In the genomic region with DNA sequence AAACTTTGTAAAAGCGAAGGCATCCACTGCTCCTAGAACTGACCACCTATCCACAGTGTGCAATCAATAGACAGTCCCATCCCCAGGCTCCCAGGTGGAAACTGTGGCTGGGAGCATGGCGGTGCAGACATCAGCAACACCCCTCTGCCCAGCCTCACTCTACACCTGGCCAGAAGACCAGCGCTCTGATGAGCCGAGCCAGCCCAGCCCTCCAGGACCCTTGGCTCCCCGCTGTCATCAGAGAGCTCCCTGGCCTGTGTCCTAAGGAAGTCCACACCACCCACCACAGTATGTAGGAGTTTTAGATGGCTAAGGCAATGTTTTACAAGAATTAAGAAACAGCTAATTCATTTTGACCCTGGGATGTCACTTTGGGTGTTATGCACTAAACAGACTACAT, we compare ENCODE assay signal across 18 cellular contexts.
DNase-seq lines count a peak whose midpoint lies in the region; ATAC-seq, FAIRE-seq and TF ChIP-seq lines count a peak whose summit lies in the region.
"Had no signal": no experiment of that assay in that cellular context is flagged by ENCODE, and none has a peak within 500 bp of the region (broad histone marks: within the 10 kb centered on the region; RNA-seq: fewer than 3 reads in every experiment).

No MANE protein-coding gene starts in this region.

- peaks cover 15 to 20% of the 10 kb centered on the region in 2 donors for H3K36me3 ChIP-seq in small intestine (ENCODE audit: control insufficient read depth in 2 of 2, insufficient read depth in 2 of 2, low read length in 2 of 2)
- H3K36me3 ChIP-seq in neuronal stem cell (replicated peaks in 1 of 2; ENCODE audit: control insufficient read depth in 2 of 2, insufficient read depth in 2 of 2, low read length in 2 of 2) = peaks cover 10 to 81% of the 10 kb centered on the region in 2 donors

- H2BK5ac ChIP-seq in neuronal stem cell (ENCODE audit: low read length) = no peak overlapping the region

- H4K8ac ChIP-seq in neuronal stem cell (ENCODE audit: low read depth, low read length) = no peak overlapping the region

- H2AK5ac ChIP-seq in neuronal stem cell (ENCODE audit: low read depth, low read length) = no peak overlapping the region

- no peak for FAIRE-seq in small intestine (lab: Jason Lieb, UNC)
- FAIRE-seq: G401.6, GM12892, H1 had no signal

- no peak overlapping the region for H3K14ac ChIP-seq in neuronal stem cell (ENCODE audit: low read length)

- H3K9me3 ChIP-seq in CD4-positive, alpha-beta T cell (ENCODE audit: control insufficient read depth, low read length) = no peaks in the 10 kb centered on the region
- H3K9me3 ChIP-seq in small intestine (ENCODE audit: control insufficient read depth, low read depth) = no peaks in the 10 kb centered on the region
- no peaks in the 10 kb centered on the region for H3K9me3 ChIP-seq in neuronal stem cell (replicated peaks in 1 of 2; ENCODE audit: control insufficient read depth in 2 of 2, insufficient read depth in 1 of 2, low read depth in 1 of 2, low read length in 2 of 2)

- H3K23ac ChIP-seq in neuronal stem cell (ENCODE audit: low read depth, low read length, poor library complexity) = no peak overlapping the region

- H3K4ac ChIP-seq in neuronal stem cell (ENCODE audit: low read length) = no peak overlapping the region

- H3K36me3 Mint-ChIP-seq in CD4-positive, alpha-beta T cell (ENCODE audit: low read depth) = peaks cover 97% of the 10 kb centered on the region
- H3K36me3 Mint-ChIP-seq in activated B cell treated with CpG ODN at 0.5 μM for 24 hours (ENCODE audit: low read depth) = peaks cover 94% of the 10 kb centered on the region
- H3K36me3 Mint-ChIP-seq in stimulated activated memory B cell treated with anti-CD40 and anti-IgM and Interleukin-4, amounts not matched to agents 10 μg/mL and 1 μg/mL and 100 μg/mL, for 72 hours = peaks cover 95% of the 10 kb centered on the region

- no peak overlapping the region for H2AFZ ChIP-seq in neuronal stem cell (ENCODE audit: low read length)
- H2AFZ ChIP-seq: GM23248 had no signal

- no peak overlapping the region for H3K4me3 ChIP-seq in small intestine (ENCODE audit: low read depth in 1 of 2, low read length in 2 of 2)
- H3K4me3 ChIP-seq in neuronal stem cell (ENCODE audit: low read length in 2 of 2) = no peak overlapping the region
- H3K4me3 ChIP-seq: GM23248 had no signal

- peaks cover 62% of the 10 kb centered on the region for H3K4me1 Mint-ChIP-seq in CD4-positive, alpha-beta T cell (ENCODE audit: low read depth)
- peaks cover 17% of the 10 kb centered on the region for H3K4me1 Mint-ChIP-seq in activated B cell treated with CpG ODN at 0.5 μM for 24 hours
- peaks cover 70% of the 10 kb centered on the region for H3K4me1 Mint-ChIP-seq in stimulated activated memory B cell treated with anti-CD40 and anti-IgM and Interleukin-4, amounts not matched to agents 10 μg/mL and 1 μg/mL and 100 μg/mL, for 72 hours

- no peak for TF ChIP-seq CTCF in CD4-positive, alpha-beta T cell (IDR thresholded peaks at IDR 0.05)
- no peak for TF ChIP-seq CTCF in activated B cell treated with CpG ODN at 0.5 μM for 24 hours (IDR thresholded peaks at IDR 0.05)

- ATAC-seq in CD4-positive, alpha-beta T cell (ENCODE audit: poor library complexity) = no peak
- ATAC-seq in activated B cell treated with CpG ODN at 0.5 μM for 24 hours (ENCODE audit: low read depth) (no peak), sciatic nerve (no peak)
- no peak for ATAC-seq in stimulated activated memory B cell treated with anti-CD40 and anti-IgM and Interleukin-4, amounts not matched to agents 10 μg/mL and 1 μg/mL and 100 μg/mL, for 72 hours

- no peak overlapping the region for H4K91ac ChIP-seq in neuronal stem cell (ENCODE audit: low read depth, low read length, poor library complexity)

- no peaks in the 10 kb centered on the region for H3K27me3 ChIP-seq in CD4-positive, alpha-beta T cell (ENCODE audit: control insufficient read depth, insufficient read depth, low read length)
- H3K27me3 ChIP-seq in small intestine (ENCODE audit: control insufficient read depth in 2 of 2, insufficient read depth in 2 of 2, low read length in 2 of 2) (no peaks in the 10 kb centered on the region), neuronal stem cell (ENCODE audit: control insufficient read depth in 3 of 3, insufficient read depth in 3 of 3, low read depth in 1 of 3, low read length in 3 of 3) (no peaks in the 10 kb centered on the region)

- H3K27ac Mint-ChIP-seq in CD4-positive, alpha-beta T cell = peak overlapping the region; percentile 49
- peak overlapping the region; percentile 25 for H3K27ac Mint-ChIP-seq in activated B cell treated with CpG ODN at 0.5 μM for 24 hours
- peak overlapping the region; percentile 50 for H3K27ac Mint-ChIP-seq in stimulated activated memory B cell treated with anti-CD40 and anti-IgM and Interleukin-4, amounts not matched to agents 10 μg/mL and 1 μg/mL and 100 μg/mL, for 72 hours

- 98 to 99% (median 99%) methylated on average over 5 of the region's 5 CpGs for WGBS in small intestine, 3 donors
- no CpG with 5 or more reads among the region's 5 CpGs for WGBS in neuronal stem cell (ENCODE audit: extremely low coverage in 2 of 2, insufficient read length in 2 of 2, insufficient replicate concordance in 1 of 2), 2 donors

- H2BK120ac ChIP-seq in neuronal stem cell (ENCODE audit: low read depth, low read length) = no peak overlapping the region

- no peak overlapping the region for H3K9ac ChIP-seq in neuronal stem cell (ENCODE audit: low read depth, low read length, poor library complexity)
- H3K9ac ChIP-seq: GM23248 had no signal

- H2BK12ac ChIP-seq in neuronal stem cell (ENCODE audit: low read length) = no peak overlapping the region

- H3K4me1 ChIP-seq in small intestine (ENCODE audit: control insufficient read depth in 2 of 2, insufficient read depth in 1 of 2, low read depth in 1 of 2, low read length in 1 of 2) (no peaks in the 10 kb centered on the region), neuronal stem cell (ENCODE audit: control insufficient read depth in 2 of 2, insufficient read depth in 1 of 2, low read depth in 1 of 2, low read length in 2 of 2) (peaks cover 2 to 6% of the 10 kb centered on the region in 2 donors)

- H3K4me3 Mint-ChIP-seq in CD4-positive, alpha-beta T cell = no peak overlapping the region
- H3K4me3 Mint-ChIP-seq in activated B cell treated with CpG ODN at 0.5 μM for 24 hours = no peak overlapping the region
- H3K4me3 Mint-ChIP-seq in stimulated activated memory B cell treated with anti-CD40 and anti-IgM and Interleukin-4, amounts not matched to agents 10 μg/mL and 1 μg/mL and 100 μg/mL, for 72 hours = no peak overlapping the region
- H3K4me3 Mint-ChIP-seq: CD4-positive, alpha-beta memory T cell had no signal

- CTCF ChIA-PET in CD4-positive, alpha-beta T cell (lab: Charles Lee) = no interaction called here
- CTCF ChIA-PET in activated B cell treated with CpG ODN at 0.5 μM for 24 hours (lab: Charles Lee) = no interaction called here

- no peak overlapping the region for H3K27ac ChIP-seq in CD4-positive, alpha-beta T cell (ENCODE audit: low read depth, low read length)
- H3K27ac ChIP-seq in small intestine (ENCODE audit: low read depth in 1 of 2, low read length in 1 of 2) = no peak overlapping the region
- no peak overlapping the region for H3K27ac ChIP-seq in neuronal stem cell (replicated peaks; ENCODE audit: low read length)
- H3K27ac ChIP-seq: GM23248 had no signal

- intact Hi-C loops in CD4-positive, alpha-beta T cell (cut with DNase I, micrococcal nuclease) = no loop called here
- intact Hi-C loops in activated B cell treated with CpG ODN at 0.5 μM for 24 hours (cut with micrococcal nuclease) = no loop called here
- intact Hi-C loops in sciatic nerve (cut with DNase I) = no loop called here

- H2BK15ac ChIP-seq in neuronal stem cell (ENCODE audit: low read length) = no peak overlapping the region

- H3K79me1 ChIP-seq in neuronal stem cell (ENCODE audit: low read depth, low read length) = no peaks in the 10 kb centered on the region

- POLR2A ChIA-PET in CD4-positive, alpha-beta T cell (lab: Charles Lee) = interaction anchor here (1.3 kb wide), 1 partner anchor 22 kb away, joined by 3 read pairs; no protein-coding TSS in a partner anchor
- POLR2A ChIA-PET in activated B cell treated with CpG ODN at 0.5 μM for 24 hours (lab: Charles Lee) = no interaction called here

- no peaks in the 10 kb centered on the region for H3K9me3 Mint-ChIP-seq in CD4-positive, alpha-beta T cell
- no peaks in the 10 kb centered on the region for H3K9me3 Mint-ChIP-seq in activated B cell treated with CpG ODN at 0.5 μM for 24 hours
- no peaks in the 10 kb centered on the region for H3K9me3 Mint-ChIP-seq in stimulated activated memory B cell treated with anti-CD40 and anti-IgM and Interleukin-4, amounts not matched to agents 10 μg/mL and 1 μg/mL and 100 μg/mL, for 72 hours
- H3K9me3 Mint-ChIP-seq: CD4-positive, alpha-beta memory T cell had no signal

- no peak overlapping the region for H3K4me2 ChIP-seq in neuronal stem cell (ENCODE audit: insufficient read depth, low read length, poor library complexity, severe bottlenecking)

- no peak overlapping the region for H3K18ac ChIP-seq in neuronal stem cell (ENCODE audit: low read length)

- DNase-seq in CD4-positive, alpha-beta T cell = no peak
- DNase-seq in activated B cell treated with CpG ODN at 0.5 μM for 24 hours (no peak), sciatic nerve (ENCODE audit: low spot score) (peak; percentile 13), hepatic stellate cell (ENCODE audit: low spot score) (no peak), small intestine (no peak), neuronal stem cell (ENCODE audit: low spot score) (no peak)
- DNase-seq: C1 segment of cervical spinal cord; CD4-positive, alpha-beta memory T cell; COR-L47; DMS153; DND-41; GM23248; H7; HCEC 1CT had no signal

- no peaks in the 10 kb centered on the region for H3K27me3 Mint-ChIP-seq in CD4-positive, alpha-beta T cell
- no peaks in the 10 kb centered on the region for H3K27me3 Mint-ChIP-seq in activated B cell treated with CpG ODN at 0.5 μM for 24 hours
- no peaks in the 10 kb centered on the region for H3K27me3 Mint-ChIP-seq in stimulated activated memory B cell treated with anti-CD40 and anti-IgM and Interleukin-4, amounts not matched to agents 10 μg/mL and 1 μg/mL and 100 μg/mL, for 72 hours
- H3K27me3 Mint-ChIP-seq: CD4-positive, alpha-beta memory T cell had no signal
